ENCODE assay signal across 8 cellular contexts in the genomic region with DNA sequence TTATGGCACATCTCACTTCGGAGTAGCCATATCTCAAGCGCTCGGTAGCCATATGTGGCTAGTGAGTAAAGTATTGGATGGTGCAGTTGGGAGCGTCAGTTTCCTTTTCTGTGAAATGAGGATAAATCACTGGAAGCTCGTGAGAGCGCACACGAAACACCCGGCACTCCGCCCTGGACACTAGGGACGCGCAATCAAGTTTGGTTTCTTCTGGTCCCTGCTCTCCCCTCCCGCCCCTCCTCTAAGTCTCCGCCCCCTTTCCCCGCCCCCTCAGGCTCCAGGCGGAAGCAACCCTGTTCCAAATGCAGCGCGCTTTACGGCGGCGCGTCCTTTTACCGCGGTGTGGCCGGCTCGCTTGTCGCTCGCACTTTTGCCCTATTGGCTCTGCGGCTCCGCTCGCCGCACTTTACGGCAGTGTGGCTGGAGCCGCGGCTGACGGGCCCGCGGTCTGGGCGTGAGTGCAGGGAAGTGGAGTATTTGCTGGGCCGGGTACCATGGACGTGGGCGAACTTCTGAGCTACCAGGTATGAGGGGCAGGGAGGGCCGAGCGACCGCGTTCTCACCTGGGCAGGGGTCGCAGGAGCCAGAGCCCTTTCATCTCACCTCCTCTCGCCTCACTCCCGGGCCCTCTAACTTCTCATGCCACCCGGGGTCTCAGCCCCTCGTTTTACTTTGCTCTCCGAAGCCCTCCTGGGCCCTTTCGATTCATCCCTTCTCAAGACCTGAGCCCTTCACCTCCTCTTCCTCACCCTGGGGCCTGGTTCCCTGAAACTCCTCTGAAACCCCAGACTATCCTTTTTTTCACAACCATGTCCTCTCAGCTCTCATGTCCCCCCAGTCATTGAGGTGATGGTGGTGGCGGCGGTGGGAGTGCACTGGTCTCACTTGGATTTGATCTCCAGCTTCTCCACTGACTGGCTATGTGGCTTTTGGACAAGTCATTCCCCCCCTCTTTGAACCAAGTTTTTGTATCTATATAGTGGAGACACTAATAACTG. TPM values are rescaled to one million over a fixed set of nuclear protein-coding genes. Genes with fewer than 3 reads are reported as not detected.
A peak's percentile ranks its signal among the peaks of the same experiment; 100 is the strongest.
DNase-seq lines count a peak whose midpoint lies in the region; ATAC-seq and TF ChIP-seq lines count a peak whose summit lies in the region.

A gene with protein sequence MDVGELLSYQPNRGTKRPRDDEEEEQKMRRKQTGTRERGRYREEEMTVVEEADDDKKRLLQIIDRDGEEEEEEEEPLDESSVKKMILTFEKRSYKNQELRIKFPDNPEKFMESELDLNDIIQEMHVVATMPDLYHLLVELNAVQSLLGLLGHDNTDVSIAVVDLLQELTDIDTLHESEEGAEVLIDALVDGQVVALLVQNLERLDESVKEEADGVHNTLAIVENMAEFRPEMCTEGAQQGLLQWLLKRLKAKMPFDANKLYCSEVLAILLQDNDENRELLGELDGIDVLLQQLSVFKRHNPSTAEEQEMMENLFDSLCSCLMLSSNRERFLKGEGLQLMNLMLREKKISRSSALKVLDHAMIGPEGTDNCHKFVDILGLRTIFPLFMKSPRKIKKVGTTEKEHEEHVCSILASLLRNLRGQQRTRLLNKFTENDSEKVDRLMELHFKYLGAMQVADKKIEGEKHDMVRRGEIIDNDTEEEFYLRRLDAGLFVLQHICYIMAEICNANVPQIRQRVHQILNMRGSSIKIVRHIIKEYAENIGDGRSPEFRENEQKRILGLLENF (plus strand): TSS at position 402 of the 998 bp plus-strand sequence. CDS start 93 bp downstream, at position 495.

- no peak for TF ChIP-seq CTCF in liver (IDR thresholded peaks at IDR 0.05; ENCODE audit: low read depth, low read length, missing input control)

- peaks cover 0 to 28% (median 23%) of the 10 kb centered on the region in 4 donors for H3K4me1 ChIP-seq in liver (ENCODE audit: control insufficient read depth in 4 of 4, insufficient read depth in 4 of 4, low read length in 3 of 4)

- peak within 1 kb of the TSS; percentile 79 to 96 (median 93) for H3K4me3 ChIP-seq in liver (ENCODE audit: low read depth in 1 of 3, low read length in 3 of 3)

- H3K9ac ChIP-seq in liver (ENCODE audit: low read depth in 1 of 2, low read length in 2 of 2): peak within 1 kb of the TSS; percentile 63 to 72

- H3K27ac ChIP-seq in liver (ENCODE audit: low read depth in 1 of 2, low read length in 2 of 2): peak within 1 kb of the TSS; percentile 63 to 78

- no peaks in the 10 kb centered on the region for H3K9me3 ChIP-seq in liver (ENCODE audit: control insufficient read depth in 4 of 4, low read length in 3 of 4)

- WGBS in liver: 1% methylated on average over 54 of the region's 54 CpGs

- H3K36me3 ChIP-seq in liver (ENCODE audit: control insufficient read depth in 4 of 4, insufficient read depth in 3 of 4, low read depth in 1 of 4, low read length in 3 of 4): peaks cover 0 to 2% (median 0%) of the 10 kb centered on the region in 4 donors

- ATAC-seq in GM19397 (IDR thresholded peaks at IDR 0.05; ENCODE audit: unreplicated experiment) (peak; percentile 90), HG03565 (IDR thresholded peaks at IDR 0.05; ENCODE audit: unreplicated experiment) (peak; percentile 72)

- DNase-seq in CD1c-positive myeloid dendritic cell (ENCODE audit: extremely low spot score) (peak; percentile 99), NCI-H774 (lab: John Stamatoyannopoulos, UW) (peak; percentile 96), dermis blood vessel endothelial cell (peak; percentile 98)
- peak; percentile 85 to 92 for DNase-seq in activated CD4-positive, alpha-beta T cell treated with anti-CD3 and anti-CD28 coated beads, Interleukin-2, amount 50 U/mL, for 24 hours (ENCODE audit: low read depth in 1 of 2, low spot score in 1 of 2)
- DNase-seq in stimulated activated CD4-positive, alpha-beta T cell treated with anti-CD3 and anti-CD28 coated beads, Interleukin-4, amount 100 ng/mL, for 1 hour: peak; percentile 97

- H3K27me3 ChIP-seq in liver (ENCODE audit: control insufficient read depth in 4 of 4, insufficient read depth in 4 of 4, low read length in 3 of 4): no peaks in the 10 kb centered on the region

- TF ChIP-seq RAD21 in liver (IDR thresholded peaks at IDR 0.05): peak; percentile 24 to 60

TF ChIP-seq in liver, 16 proteins besides CTCF, POLR2A, EP300 and RAD21:
- TF ChIP-seq, protein P1, sequence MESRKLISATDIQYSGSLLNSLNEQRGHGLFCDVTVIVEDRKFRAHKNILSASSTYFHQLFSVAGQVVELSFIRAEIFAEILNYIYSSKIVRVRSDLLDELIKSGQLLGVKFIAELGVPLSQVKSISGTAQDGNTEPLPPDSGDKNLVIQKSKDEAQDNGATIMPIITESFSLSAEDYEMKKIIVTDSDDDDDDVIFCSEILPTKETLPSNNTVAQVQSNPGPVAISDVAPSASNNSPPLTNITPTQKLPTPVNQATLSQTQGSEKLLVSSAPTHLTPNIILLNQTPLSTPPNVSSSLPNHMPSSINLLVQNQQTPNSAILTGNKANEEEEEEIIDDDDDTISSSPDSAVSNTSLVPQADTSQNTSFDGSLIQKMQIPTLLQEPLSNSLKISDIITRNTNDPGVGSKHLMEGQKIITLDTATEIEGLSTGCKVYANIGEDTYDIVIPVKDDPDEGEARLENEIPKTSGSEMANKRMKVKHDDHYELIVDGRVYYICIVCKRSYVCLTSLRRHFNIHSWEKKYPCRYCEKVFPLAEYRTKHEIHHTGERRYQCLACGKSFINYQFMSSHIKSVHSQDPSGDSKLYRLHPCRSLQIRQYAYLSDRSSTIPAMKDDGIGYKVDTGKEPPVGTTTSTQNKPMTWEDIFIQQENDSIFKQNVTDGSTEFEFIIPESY (IDR thresholded peaks at IDR 0.05): peak; percentile 87
- TF ChIP-seq HNF4A (conservative IDR thresholded peaks at IDR 0.05) (peak; percentile 20 to 46), SP1 (IDR thresholded peaks at IDR 0.05) (peak; percentile 70), HNF4G (IDR thresholded peaks at IDR 0.05) (no peak), ATF3 (IDR thresholded peaks at IDR 0.05) (no peak), TAF1 (conservative IDR thresholded peaks at IDR 0.05) (peak; percentile 76), EGR1 (IDR thresholded peaks at IDR 0.05; ENCODE audit: low read depth in 2 of 2) (peak; percentile 49 to 80), RXRA (IDR thresholded peaks at IDR 0.05) (peak in 1 of 2 donors; percentile 44), FOXA1 (IDR thresholded peaks at IDR 0.05) (no peak), GABPA (IDR thresholded peaks at IDR 0.05 in 1 of 2, conservative IDR thresholded peaks at IDR 0.05 in 1 of 2) (peak in 1 of 2 donors; percentile 84), YY1 (IDR thresholded peaks at IDR 0.05) (peak; percentile 89)
- TF ChIP-seq, protein P2, sequence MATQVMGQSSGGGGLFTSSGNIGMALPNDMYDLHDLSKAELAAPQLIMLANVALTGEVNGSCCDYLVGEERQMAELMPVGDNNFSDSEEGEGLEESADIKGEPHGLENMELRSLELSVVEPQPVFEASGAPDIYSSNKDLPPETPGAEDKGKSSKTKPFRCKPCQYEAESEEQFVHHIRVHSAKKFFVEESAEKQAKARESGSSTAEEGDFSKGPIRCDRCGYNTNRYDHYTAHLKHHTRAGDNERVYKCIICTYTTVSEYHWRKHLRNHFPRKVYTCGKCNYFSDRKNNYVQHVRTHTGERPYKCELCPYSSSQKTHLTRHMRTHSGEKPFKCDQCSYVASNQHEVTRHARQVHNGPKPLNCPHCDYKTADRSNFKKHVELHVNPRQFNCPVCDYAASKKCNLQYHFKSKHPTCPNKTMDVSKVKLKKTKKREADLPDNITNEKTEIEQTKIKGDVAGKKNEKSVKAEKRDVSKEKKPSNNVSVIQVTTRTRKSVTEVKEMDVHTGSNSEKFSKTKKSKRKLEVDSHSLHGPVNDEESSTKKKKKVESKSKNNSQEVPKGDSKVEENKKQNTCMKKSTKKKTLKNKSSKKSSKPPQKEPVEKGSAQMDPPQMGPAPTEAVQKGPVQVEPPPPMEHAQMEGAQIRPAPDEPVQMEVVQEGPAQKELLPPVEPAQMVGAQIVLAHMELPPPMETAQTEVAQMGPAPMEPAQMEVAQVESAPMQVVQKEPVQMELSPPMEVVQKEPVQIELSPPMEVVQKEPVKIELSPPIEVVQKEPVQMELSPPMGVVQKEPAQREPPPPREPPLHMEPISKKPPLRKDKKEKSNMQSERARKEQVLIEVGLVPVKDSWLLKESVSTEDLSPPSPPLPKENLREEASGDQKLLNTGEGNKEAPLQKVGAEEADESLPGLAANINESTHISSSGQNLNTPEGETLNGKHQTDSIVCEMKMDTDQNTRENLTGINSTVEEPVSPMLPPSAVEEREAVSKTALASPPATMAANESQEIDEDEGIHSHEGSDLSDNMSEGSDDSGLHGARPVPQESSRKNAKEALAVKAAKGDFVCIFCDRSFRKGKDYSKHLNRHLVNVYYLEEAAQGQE (IDR thresholded peaks at IDR 0.05): peak; percentile 76

RNA-seq across cellular contexts. Expression of the gene that starts here (rescaled TPM):
- total RNA-seq in dermis blood vessel endothelial cell (32.8 and 35.8 TPM in 2 replicates), liver (10 to 100 TPM; 19.5 to 21.2 TPM)
- polyA plus RNA-seq in liver: 10 to 100 TPM; 18.3 to 25.4 TPM

Comparison
In these comparisons a context has a peak if more than half of its experiments do, and no peak if none do; other contexts are left out.
1. Peak in every context shown above with its lines: DNase-seq, ATAC-seq, H3K4me3 ChIP-seq and H3K27ac ChIP-seq.